Comparison of ENCODE assay signal across 35 cellular contexts in genomic region chr12:73186272-73186671, GRCh38.
"Had no signal": no experiment of that assay in that cellular context is flagged by ENCODE, and none has a peak within 500 bp of the region (broad histone marks: within the 10 kb centered on the region; RNA-seq: fewer than 3 reads in every experiment).

No MANE protein-coding gene starts in this region.

- H3K4me3 ChIP-seq: MG63 had no signal

- H3K27me3 ChIP-seq: MG63 had no signal

- H3K36me3 ChIP-seq: MG63 had no signal

- DNase-seq: Karpas-422, Kasumi-1, KBM-7, KG1, MG63, MV-4-11, NCI-H1048, NCI-H1092, NCI-H1092 treated with DMSO at 0.1 percent for 48 hours, NCI-H1105, NCI-H1105 treated with DMSO at 0.1 percent for 48 hours, NCI-H1417, NCI-H1417 treated with DMSO at 0.1 percent for 48 hours, NCI-H1436, NCI-H1436 treated with DMSO at 0.1 percent for 48 hours, NCI-H146, NCI-H1694, NCI-H1694 treated with DMSO at 0.1 percent for 48 hours, NCI-H187, NCI-H187 treated with DMSO at 0.1 percent for 48 hours, NCI-H1930, NCI-H2029, NCI-H2029 treated with DMSO at 0.1 percent for 48 hours, NCI-H2081, NCI-H2081 treated with DMSO at 0.1 percent for 48 hours, NCI-H2107, NCI-H2171, NCI-H2171 treated with DMSO at 0.1 percent for 48 hours, NCI-H2227 treated with DMSO at 0.1 percent for 48 hours, NCI-H226, NCI-H345, NCI-H446, NCI-H446 treated with DMSO at 0.1 percent for 48 hours, NCI-H510A, NCI-H510A treated with DMSO at 0.1 percent for 48 hours had no signal
